19 cellular contexts compared by ENCODE assay signal in the genomic region with DNA sequence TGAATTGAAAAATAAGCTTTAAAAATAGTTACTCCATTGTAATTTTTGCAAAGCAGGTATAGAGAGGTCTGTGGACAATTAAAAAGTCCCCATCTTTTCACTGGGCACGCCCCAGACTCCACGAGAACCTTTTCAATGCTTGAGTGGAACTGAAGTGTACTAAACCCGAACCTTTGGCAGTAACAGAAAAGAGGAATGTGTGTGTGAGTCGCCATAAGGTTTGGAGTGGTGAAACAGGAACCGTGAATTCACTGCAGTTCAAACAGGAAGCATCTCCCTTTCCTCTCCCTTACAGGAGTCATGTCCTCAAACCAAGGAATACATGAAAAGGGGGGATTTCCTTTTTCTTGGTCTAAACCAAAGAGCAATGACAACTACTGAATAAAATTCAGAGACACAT. TPM values are rescaled to one million over a fixed set of nuclear protein-coding genes. Genes with fewer than 3 reads are reported as not detected.
DNase-seq lines count a peak whose midpoint lies in the region; ATAC-seq and TF ChIP-seq lines count a peak whose summit lies in the region.
"Had no signal": no experiment of that assay in that cellular context is flagged by ENCODE, and none has a peak within 500 bp of the region (broad histone marks: within the 10 kb centered on the region; RNA-seq: fewer than 3 reads in every experiment).

No MANE protein-coding gene starts in this region.

- H3K4me1 ChIP-seq in SK-N-SH (ENCODE audit: control insufficient read depth in 1 of 2, insufficient read depth in 2 of 2, low read depth in 1 of 2, low read length in 1 of 2): peaks cover 0 to 2% of the 10 kb centered on the region in 2 experiments; a peak in 2 of 4 replicates
- H3K4me1 ChIP-seq in upper lobe of right lung: peaks cover 11% of the 10 kb centered on the region
- H3K4me1 ChIP-seq in CD8-positive, alpha-beta T cell (ENCODE audit: insufficient read depth, low read length): peaks cover 13% of the 10 kb centered on the region
- H3K4me1 ChIP-seq: A549, pancreas had no signal

- H3K9ac ChIP-seq in SK-N-SH: no peak overlapping the region
- H3K9ac ChIP-seq: KMS-11 had no signal

- H3K27me3 ChIP-seq in SK-N-SH (ENCODE audit: insufficient read depth) (no peaks in the 10 kb centered on the region), upper lobe of right lung (no peaks in the 10 kb centered on the region)
- no peaks in the 10 kb centered on the region for H3K27me3 ChIP-seq in CD8-positive, alpha-beta T cell (ENCODE audit: insufficient read depth, low read length)
- H3K27me3 ChIP-seq: hepatocyte, pancreas had no signal

- H3K4me3 Mint-ChIP-seq in endothelial cell (ENCODE audit: unreplicated experiment): no peak overlapping the region
- no peak overlapping the region for H3K4me3 Mint-ChIP-seq in CD8-positive, alpha-beta T cell
- H3K4me3 Mint-ChIP-seq: memory B cell had no signal

- H3F3A ChIP-seq in SK-N-SH (replicated peaks; ENCODE audit: insufficient read depth): no peaks in the 10 kb centered on the region

- H4K20me1 ChIP-seq in SK-N-SH (ENCODE audit: insufficient read depth): no peaks in the 10 kb centered on the region

- H3K4me2 ChIP-seq in SK-N-SH: no peak overlapping the region
- H3K4me2 ChIP-seq: A549, hepatocyte, KMS-11 had no signal

- peaks cover 14% of the 10 kb centered on the region for H3K36me3 Mint-ChIP-seq in endothelial cell (ENCODE audit: low read depth, unreplicated experiment)
- H3K36me3 Mint-ChIP-seq in CD8-positive, alpha-beta T cell: peaks cover 6% of the 10 kb centered on the region

- no peak for TF ChIP-seq EP300 in SK-N-SH (IDR thresholded peaks at IDR 0.05; ENCODE audit: borderline replicate concordance in 1 of 2, low read depth in 1 of 2, low read length in 1 of 2)

- H3K27ac ChIP-seq in SK-N-SH (ENCODE audit: low read depth in 2 of 2, low read length in 1 of 2) (no peak overlapping the region), upper lobe of right lung (no peak overlapping the region)
- H3K27ac ChIP-seq in CD8-positive, alpha-beta T cell (ENCODE audit: low read depth, low read length): no peak overlapping the region
- H3K27ac ChIP-seq: A549, hepatocyte, KMS-11, pancreas, SK-N-MC had no signal

- TF ChIP-seq CTCF in SK-N-SH (IDR thresholded peaks at IDR 0.05) (no peak), endothelial cell (IDR thresholded peaks at IDR 0.05; ENCODE audit: unreplicated experiment) (no peak), upper lobe of right lung (IDR thresholded peaks at IDR 0.05) (no peak)
- no peak for TF ChIP-seq CTCF in CD8-positive, alpha-beta T cell (IDR thresholded peaks at IDR 0.05)

- DNase-seq in SK-N-SH: no peak
- peak; percentile 18 for DNase-seq in NCI-H510A (lab: John Stamatoyannopoulos, UW)
- no peak for DNase-seq in endothelial cell (ENCODE audit: low spot score)
- no peak for DNase-seq in upper lobe of right lung
- no peak for DNase-seq in NCI-H526 treated with DMSO at 0.1 percent for 48 hours (lab: John Stamatoyannopoulos, UW)
- no peak for DNase-seq in stimulated activated CD8-positive, alpha-beta memory T cell treated with anti-CD3 and anti-CD28 coated beads, Interleukin-4, amount 100 ng/mL, for 48 hours
- no peak for DNase-seq in CD8-positive, alpha-beta T cell
- DNase-seq: activated T-cell treated with anti-CD3 and anti-CD28 coated beads, Interleukin-2, amount 50 U/mL, for 48 hours; aorta; DND-41; effector memory CD4-positive, alpha-beta T cell; NCI-H69; pancreas had no signal

- no peaks in the 10 kb centered on the region for H3K27me3 Mint-ChIP-seq in endothelial cell (ENCODE audit: unreplicated experiment)
- H3K27me3 Mint-ChIP-seq in CD8-positive, alpha-beta T cell (ENCODE audit: low read depth): no peaks in the 10 kb centered on the region
- H3K27me3 Mint-ChIP-seq: memory B cell had no signal

- no peak for TF ChIP-seq RAD21 in SK-N-SH (IDR thresholded peaks at IDR 0.05; ENCODE audit: low read length)

- peak overlapping the region; percentile 92 for H3K27ac Mint-ChIP-seq in endothelial cell (ENCODE audit: unreplicated experiment)
- H3K27ac Mint-ChIP-seq in CD8-positive, alpha-beta T cell: no peak overlapping the region
- H3K27ac Mint-ChIP-seq: memory B cell had no signal

- no peaks in the 10 kb centered on the region for H3K79me2 ChIP-seq in SK-N-SH (ENCODE audit: insufficient read depth)
- H3K79me2 ChIP-seq: hepatocyte had no signal

- H3K9me3 ChIP-seq in SK-N-SH (no peaks in the 10 kb centered on the region), upper lobe of right lung (no peaks in the 10 kb centered on the region)
- H3K9me3 ChIP-seq in CD8-positive, alpha-beta T cell (ENCODE audit: low read length): no peaks in the 10 kb centered on the region
- H3K9me3 ChIP-seq: A549, pancreas had no signal

- no peaks in the 10 kb centered on the region for H3K9me3 Mint-ChIP-seq in endothelial cell (ENCODE audit: unreplicated experiment)
- no peaks in the 10 kb centered on the region for H3K9me3 Mint-ChIP-seq in CD8-positive, alpha-beta T cell
- H3K9me3 Mint-ChIP-seq: memory B cell had no signal

- no peak overlapping the region for H2AFZ ChIP-seq in SK-N-SH (ENCODE audit: low read depth)
- H2AFZ ChIP-seq: hepatocyte had no signal

- ATAC-seq in SK-N-SH treated with all-trans-retinoic acid at 6 μM for 48 hours (peak; percentile 39), upper lobe of right lung (peak; percentile 90)
- ATAC-seq in CD8-positive, alpha-beta T cell: no peak
- ATAC-seq: A549, pancreas had no signal

- CTCF ChIA-PET in SK-N-SH (lab: Yijun Ruan, JAX): interaction anchor here (1.0 kb wide), 1 partner anchor 66 kb away, joined by 5 read pairs; no protein-coding TSS in a partner anchor
- CTCF ChIA-PET in CD8-positive, alpha-beta T cell (lab: Charles Lee): no interaction called here

- H3K4me3 ChIP-seq in SK-N-SH (ENCODE audit: low read depth in 2 of 2, low read length in 1 of 2) (no peak overlapping the region), upper lobe of right lung (no peak overlapping the region)
- H3K4me3 ChIP-seq in CD8-positive, alpha-beta T cell (ENCODE audit: low read depth, low read length): no peak overlapping the region
- H3K4me3 ChIP-seq: A549, hepatocyte, pancreas, SK-N-MC had no signal

- intact Hi-C loops in upper lobe of right lung (cut with DNase I): no loop called here
- intact Hi-C loops in CD8-positive, alpha-beta T cell (cut with DNase I, micrococcal nuclease): loop anchor here (10.0 kb wide), 2 partner anchors 45 to 815 kb away; a partner anchor contains a TSS

- H3K9me2 ChIP-seq in SK-N-SH: no peaks in the 10 kb centered on the region

- H3K36me3 ChIP-seq in SK-N-SH (replicated peaks in 1 of 2; ENCODE audit: control insufficient read depth in 1 of 2, insufficient read depth in 2 of 2, low read length in 1 of 2): peaks cover 9 to 29% of the 10 kb centered on the region in 2 experiments
- H3K36me3 ChIP-seq in upper lobe of right lung: no peaks in the 10 kb centered on the region
- no peaks in the 10 kb centered on the region for H3K36me3 ChIP-seq in CD8-positive, alpha-beta T cell (ENCODE audit: insufficient read depth, low read length)

- H3K4me1 Mint-ChIP-seq in endothelial cell (ENCODE audit: unreplicated experiment): peaks cover 22% of the 10 kb centered on the region
- H3K4me1 Mint-ChIP-seq in CD8-positive, alpha-beta T cell (ENCODE audit: low read depth): peaks cover 28% of the 10 kb centered on the region

- POLR2A ChIA-PET in SK-N-SH (lab: Yijun Ruan, JAX): no interaction called here
- POLR2A ChIA-PET in CD8-positive, alpha-beta T cell (lab: Charles Lee): no interaction called here

- 81% methylated on average over 5 of the region's 5 CpGs for WGBS in SK-N-SH (ENCODE audit: low lambda C conversion rate)

TF ChIP-seq in SK-N-SH treated with all-trans-retinoic acid at 6 μM for 48 hours, 23 proteins besides CTCF, POLR2A, EP300 and RAD21 (continues in another document):
- TF ChIP-seq ZNF565 (CRISPR knock-in tag; conservative IDR thresholded peaks at IDR 0.05; ENCODE audit: low read depth) (no peak), ZNF70 (CRISPR knock-in tag; IDR thresholded peaks at IDR 0.05) (no peak)

TF ChIP-seq in SK-N-SH, 30 proteins besides CTCF, POLR2A, EP300 and RAD21:
- TF ChIP-seq RFX5 (IDR thresholded peaks at IDR 0.05; ENCODE audit: low read length) (no peak), FOXM1 (IDR thresholded peaks at IDR 0.05; ENCODE audit: low read depth) (no peak)
- TF ChIP-seq, protein P1, sequence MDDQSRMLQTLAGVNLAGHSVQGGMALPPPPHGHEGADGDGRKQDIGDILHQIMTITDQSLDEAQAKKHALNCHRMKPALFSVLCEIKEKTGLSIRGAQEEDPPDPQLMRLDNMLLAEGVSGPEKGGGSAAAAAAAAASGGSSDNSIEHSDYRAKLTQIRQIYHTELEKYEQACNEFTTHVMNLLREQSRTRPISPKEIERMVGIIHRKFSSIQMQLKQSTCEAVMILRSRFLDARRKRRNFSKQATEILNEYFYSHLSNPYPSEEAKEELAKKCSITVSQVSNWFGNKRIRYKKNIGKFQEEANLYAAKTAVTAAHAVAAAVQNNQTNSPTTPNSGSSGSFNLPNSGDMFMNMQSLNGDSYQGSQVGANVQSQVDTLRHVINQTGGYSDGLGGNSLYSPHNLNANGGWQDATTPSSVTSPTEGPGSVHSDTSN (IDR thresholded peaks at IDR 0.05): no peak
- TF ChIP-seq, protein P2, sequence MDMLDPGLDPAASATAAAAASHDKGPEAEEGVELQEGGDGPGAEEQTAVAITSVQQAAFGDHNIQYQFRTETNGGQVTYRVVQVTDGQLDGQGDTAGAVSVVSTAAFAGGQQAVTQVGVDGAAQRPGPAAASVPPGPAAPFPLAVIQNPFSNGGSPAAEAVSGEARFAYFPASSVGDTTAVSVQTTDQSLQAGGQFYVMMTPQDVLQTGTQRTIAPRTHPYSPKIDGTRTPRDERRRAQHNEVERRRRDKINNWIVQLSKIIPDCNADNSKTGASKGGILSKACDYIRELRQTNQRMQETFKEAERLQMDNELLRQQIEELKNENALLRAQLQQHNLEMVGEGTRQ (IDR thresholded peaks at IDR 0.05; ENCODE audit: borderline replicate concordance, low read depth, low read length): no peak
TF ChIP-seq in SK-N-SH: peak in this region for 0.

RNA-seq across cellular contexts. Expression of a gene that starts 23.2 kb away (rescaled TPM):
- polyA plus RNA-seq in SK-N-SH (2012; rRNA removed): 1,154 and 1,214 TPM in 2 replicates
- 908 and 1,048 TPM in 2 replicates for polyA plus RNA-seq in SK-N-SH (2012; cell fraction: cytosol; rRNA removed)
- 281 and 458 TPM in 2 replicates for polyA plus RNA-seq in SK-N-SH (2012; cell fraction: nucleus; rRNA removed)
- total RNA-seq in endothelial cell (ENCODE audit: unreplicated experiment) (326 TPM), upper lobe of right lung (160 TPM)
- total RNA-seq in CD8-positive, alpha-beta T cell: 10 to 100 TPM; 83.9 to 84.5 TPM

RNA-seq across cellular contexts. Expression of a gene that starts 47.0 kb away (rescaled TPM):
- polyA plus RNA-seq in SK-N-SH (2012; rRNA removed): 17.7 and 19.0 TPM in 2 replicates
- 11.9 and 15.3 TPM in 2 replicates for polyA plus RNA-seq in SK-N-SH (2012; cell fraction: cytosol; rRNA removed)
- polyA plus RNA-seq in SK-N-SH (2012; cell fraction: nucleus; rRNA removed): 9.5 and 11.5 TPM in 2 replicates
- total RNA-seq in endothelial cell (ENCODE audit: unreplicated experiment) (37.6 TPM), upper lobe of right lung (18.2 TPM)
- total RNA-seq in CD8-positive, alpha-beta T cell: 10 to 100 TPM; 15.4 to 17.0 TPM
